ENCODE assay signal across 10 cellular contexts in the genomic region with DNA sequence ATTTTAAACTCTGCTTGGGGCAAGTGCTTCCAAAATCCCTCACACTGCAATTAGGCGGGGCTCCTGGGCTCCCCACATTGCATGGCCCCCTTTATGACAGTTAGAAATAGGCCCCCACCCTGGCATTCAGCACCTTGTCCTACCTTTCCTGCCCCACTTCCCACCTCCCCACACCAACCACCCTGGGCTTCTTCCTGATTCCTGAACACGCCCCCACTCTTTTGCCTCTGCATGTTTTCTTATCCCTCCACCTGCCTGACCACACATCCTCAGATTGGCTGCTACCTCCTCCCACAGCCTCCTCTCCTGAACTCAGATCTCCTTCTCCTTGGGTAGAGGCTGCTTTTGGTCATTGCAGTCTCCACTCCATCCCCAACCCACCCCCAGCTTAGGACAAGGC. TPM values are rescaled to one million over a fixed set of nuclear protein-coding genes. Genes with fewer than 3 reads are reported as not detected.
DNase-seq lines count a peak whose midpoint lies in the region; ATAC-seq, FAIRE-seq and TF ChIP-seq lines count a peak whose summit lies in the region.
"Had no signal": no experiment of that assay in that cellular context is flagged by ENCODE, and none has a peak within 500 bp of the region (broad histone marks: within the 10 kb centered on the region; RNA-seq: fewer than 3 reads in every experiment).

No MANE protein-coding gene starts in this region.

- no peak for TF ChIP-seq RAD21 in GM12878 (IDR thresholded peaks at IDR 0.05; ENCODE audit: insufficient read depth, low read depth, low read length)

- peak overlapping the region; percentile 87 for H3K4me2 ChIP-seq in GM12878 (ENCODE audit: control insufficient read depth, insufficient read depth)

- POLR2A ChIA-PET in GM12878 (lab: Charles Lee), result interaction anchor here (0.5 to 8.8 kb wide), 5 partner anchors 11 to 412 kb away, joined by 3 to 124 read pairs (median 5); a partner anchor contains a TSS

- peak overlapping the region; percentile 72; the same call in 1 of the 2 replicates for H3K9ac ChIP-seq in GM12878 (ENCODE audit: control insufficient read depth, insufficient read depth, low read length)
- H3K9ac ChIP-seq in muscle layer of colon (ENCODE audit: low read length), result no peak overlapping the region

- DNase-seq in left ventricle myocardium inferior, result no peak
- DNase-seq in Right ventricle myocardium superior, result no peak
- DNase-seq in GM12878 (ENCODE audit: low read depth, low spot score), result no peak
- DNase-seq in upper lobe of right lung, result no peak
- no peak for DNase-seq in HUDEP-2 (lab: John Stamatoyannopoulos, UW; ENCODE audit: unreplicated experiment in 76 of 76)
- DNase-seq: activated CD4-positive, alpha-beta T cell treated with anti-CD3 and anti-CD28 coated beads for 1 hour; cortex of kidney had no signal

- SMC1A ChIA-PET in GM12878 (lab: Charles Lee; ENCODE audit: uncharacterized antibody, unreplicated experiment), result interaction anchor here (1.3 to 5.7 kb wide), 3 partner anchors 10 to 53 kb away, joined by 3 to 53 read pairs (median 8); a partner anchor contains a TSS

- FAIRE-seq in GM12878 (lab: Jason Lieb, UNC), result no peak

- peaks cover 36% of the 10 kb centered on the region for H3K79me2 ChIP-seq in GM12878 (ENCODE audit: control insufficient read depth, insufficient read depth, low read length)

- CTCF ChIA-PET in GM12878 (lab: Yijun Ruan, JAX), result interaction anchor here (0.8 to 4.3 kb wide), 2 partner anchors 11 to 110 kb away, joined by 3 to 30 read pairs; a partner anchor contains a TSS

- no TSS peak for BruUV-seq in GM12878 (replicated peaks; lab: Mats Ljungman, UMichigan)

- intact Hi-C loops in left ventricle myocardium inferior (cut with micrococcal nuclease) (no loop called here), Right ventricle myocardium superior (cut with DNase I) (no loop called here), GM12878 (cut with micrococcal nuclease; ENCODE audit: unreplicated experiment) (loop anchor here (5.0 kb wide), 2 partner anchors 52 to 102 kb away; a partner anchor contains a TSS), upper lobe of right lung (cut with DNase I) (no loop called here)

- TF ChIP-seq EP300 in GM12878 (IDR thresholded peaks at IDR 0.05; ENCODE audit: borderline replicate concordance in 1 of 2, control insufficient read depth in 1 of 2, low read depth in 2 of 2, low read length in 2 of 2), result no peak

- H3K9me3 ChIP-seq in left ventricle myocardium inferior (replicated peaks), result no peaks in the 10 kb centered on the region
- no peaks in the 10 kb centered on the region for H3K9me3 ChIP-seq in GM12878 (replicated peaks; ENCODE audit: control insufficient read depth, insufficient read depth, low read length)
- H3K9me3 ChIP-seq in muscle layer of colon (ENCODE audit: low read length), result no peaks in the 10 kb centered on the region
- no peaks in the 10 kb centered on the region for H3K9me3 ChIP-seq in upper lobe of right lung

- no peak overlapping the region for H2AFZ ChIP-seq in GM12878 (ENCODE audit: control insufficient read depth, low read depth, low read length)

- 100% methylated on average over 2 of the region's 2 CpGs for WGBS in GM12878 (ENCODE audit: insufficient coverage, insufficient replicate concordance, low lambda C conversion rate, missing lambda C conversion rate)

- H3K27ac ChIP-seq in left ventricle myocardium inferior (replicated peaks) (peak overlapping the region; percentile 99), GM12878 (ENCODE audit: control insufficient read depth, insufficient read depth) (peak overlapping the region; percentile 84), muscle layer of colon (ENCODE audit: low read depth, low read length) (peak overlapping the region; percentile 95), upper lobe of right lung (no peak overlapping the region)

- H3K27me3 ChIP-seq in left ventricle myocardium inferior (ENCODE audit: low read depth) (no peaks in the 10 kb centered on the region), GM12878 (replicated peaks in 1 of 2; ENCODE audit: control insufficient read depth in 2 of 2, insufficient read depth in 2 of 2, low read length in 1 of 2) (no peaks in the 10 kb centered on the region), muscle layer of colon (ENCODE audit: control insufficient read depth in 1 of 2, insufficient read depth in 2 of 2, low read length in 2 of 2) (no peaks in the 10 kb centered on the region), upper lobe of right lung (no peaks in the 10 kb centered on the region)

- RAD21 ChIA-PET in GM12878 (lab: Charles Lee; ENCODE audit: unreplicated experiment), result interaction anchor here (2.4 to 4.3 kb wide), 2 partner anchors 11 to 104 kb away, joined by 7 to 41 read pairs; a partner anchor contains a TSS

- ATAC-seq in Right ventricle myocardium superior (ENCODE audit: poor library complexity) (no peak), GM12878 (no peak), upper lobe of right lung (no peak), HG03432 (IDR thresholded peaks at IDR 0.05; ENCODE audit: unreplicated experiment) (no peak), GM18870 (IDR thresholded peaks at IDR 0.05; ENCODE audit: unreplicated experiment) (no peak)

- H3K36me3 ChIP-seq in left ventricle myocardium inferior, result peaks cover 20% of the 10 kb centered on the region
- H3K36me3 ChIP-seq in GM12878 (ENCODE audit: control insufficient read depth in 2 of 2, insufficient read depth in 2 of 2, low read length in 1 of 2), result no peaks in the 10 kb centered on the region
- H3K36me3 ChIP-seq in muscle layer of colon (ENCODE audit: insufficient read depth, low read length), result peaks cover 9% of the 10 kb centered on the region
- peaks cover 1% of the 10 kb centered on the region for H3K36me3 ChIP-seq in upper lobe of right lung

- in situ Hi-C loops in GM12878 (cut with MboI), result no loop called here

- TF ChIP-seq CTCF in left ventricle myocardium inferior (IDR thresholded peaks at IDR 0.05; ENCODE audit: borderline replicate concordance) (no peak), GM12878 (IDR thresholded peaks at IDR 0.05 in 2 of 3, conservative IDR thresholded peaks at IDR 0.05 in 1 of 3; ENCODE audit: control insufficient read depth in 2 of 3, extremely low read depth in 1 of 3, insufficient read depth in 1 of 3, low read depth in 3 of 3, low read length in 3 of 3) (no peak), upper lobe of right lung (IDR thresholded peaks at IDR 0.05) (no peak)

- TF ChIP-seq POLR2A in GM12878 (IDR thresholded peaks at IDR 0.05; ENCODE audit: low read depth, low read length), result no peak

- H4K20me1 ChIP-seq in GM12878 (ENCODE audit: control insufficient read depth, insufficient read depth), result no peaks in the 10 kb centered on the region

- H3K4me1 ChIP-seq in left ventricle myocardium inferior (peaks cover 68% of the 10 kb centered on the region), GM12878 (ENCODE audit: control insufficient read depth, insufficient read depth, low read length) (peaks cover 48% of the 10 kb centered on the region), muscle layer of colon (ENCODE audit: insufficient read depth, low read length) (peaks cover 59% of the 10 kb centered on the region), upper lobe of right lung (peaks cover 52% of the 10 kb centered on the region)

- peak overlapping the region; percentile 93 for H3K4me3 ChIP-seq in left ventricle myocardium inferior
- peak overlapping the region; percentile 96 for H3K4me3 ChIP-seq in GM12878
- peak overlapping the region; percentile 86 to 93 for H3K4me3 ChIP-seq in muscle layer of colon (ENCODE audit: low read depth in 1 of 2, low read length in 2 of 2)
- peak overlapping the region; percentile 74 for H3K4me3 ChIP-seq in upper lobe of right lung

RNA-seq across cellular contexts. Expression of a gene that starts 1.5 kb away (rescaled TPM):
- total RNA-seq in left ventricle myocardium inferior, result 12.8 TPM
- 14.0 TPM for total RNA-seq in Right ventricle myocardium superior
- total RNA-seq in GM12878 (2013; cell fraction: nucleolus; rRNA removed), result 18.1 and 19.8 TPM in 2 replicates
- 10.3 and 11.1 TPM in 2 replicates for total RNA-seq in GM12878 (2014; rRNA removed)
- 8.4 and 8.6 TPM in 2 replicates for total RNA-seq in GM12878 (2014; rRNA removed; fragmentation: Illumina TruSeq; extraction: Trizol)
- total RNA-seq in GM12878 (2021), result 9.9 and 11.4 TPM in 2 replicates
- polyA plus RNA-seq in GM12878 (2011; ENCODE audit: low read depth), result 8.6 TPM
- 12.4 and 16.0 TPM in 2 replicates for polyA plus RNA-seq in GM12878 (2011; rRNA removed)
- polyA plus RNA-seq in GM12878 (2011; cell fraction: cytosol; rRNA removed), result 16.4 and 17.1 TPM in 2 replicates
- 19.9 and 24.1 TPM in 2 replicates for polyA plus RNA-seq in GM12878 (2011; cell fraction: nucleus; rRNA removed)
- 10.2 and 11.3 TPM in 2 replicates for polyA plus RNA-seq in GM12878 (2012)
- polyA plus RNA-seq in GM12878 (2014; fragmentation: Illumina TruSeq; extraction: Trizol), result 10.3 and 12.8 TPM in 2 replicates
- 1 to 10 TPM; 1.0 to 4.1 TPM for polyA plus RNA-seq in GM12878 (2014; fragmentation: Nextera tagmentation; extraction: Ambion mirVana)
- polyA plus RNA-seq in GM12878 (2014; rRNA removed), result 9.8 and 10.7 TPM in 2 replicates
- 1 to 10 TPM; 5.6 to 5.9 TPM for polyA plus RNA-seq in GM12878 (2016; fragmentation: Nextera tagmentation; extraction: Ambion mirVana)
- 14.6 and 18.1 TPM in 2 replicates for polyA minus RNA-seq in GM12878 (2011; rRNA and poly(A)+ RNA removed)
- 2.7 and 4.0 TPM in 2 replicates for polyA minus RNA-seq in GM12878 (2011; cell fraction: cytosol; rRNA and poly(A)+ RNA removed)
- 12.7 and 18.1 TPM in 2 replicates for polyA minus RNA-seq in GM12878 (2011; cell fraction: nucleus; rRNA and poly(A)+ RNA removed)
- total RNA-seq in upper lobe of right lung, result 24.6 TPM

RNA-seq across cellular contexts. Expression of a gene that starts 11.0 kb away (rescaled TPM):
- total RNA-seq in left ventricle myocardium inferior (43.5 TPM), Right ventricle myocardium superior (37.7 TPM), GM12878 (2014; rRNA removed) (19.1 and 20.0 TPM in 2 replicates), GM12878 (2014; rRNA removed; fragmentation: Illumina TruSeq; extraction: Trizol) (19.2 and 21.2 TPM in 2 replicates), GM12878 (2021) (22.1 and 29.1 TPM in 2 replicates), upper lobe of right lung (61.1 TPM)
- total RNA-seq in GM12878 (2013; cell fraction: nucleolus; rRNA removed), result 46.3 and 51.4 TPM in 2 replicates
- 30.5 TPM for polyA plus RNA-seq in GM12878 (2011; ENCODE audit: low read depth)
- polyA plus RNA-seq in GM12878 (2011; rRNA removed) (27.8 and 34.6 TPM in 2 replicates), GM12878 (2014; fragmentation: Illumina TruSeq; extraction: Trizol) (26.3 and 34.6 TPM in 2 replicates), GM12878 (2014; fragmentation: Nextera tagmentation; extraction: Ambion mirVana) (10 to 100 TPM; 13.7 to 17.0 TPM), GM12878 (2014; rRNA removed) (29.9 and 30.2 TPM in 2 replicates), GM12878 (2016; fragmentation: Nextera tagmentation; extraction: Ambion mirVana) (10 to 100 TPM; 26.8 to 29.7 TPM)
- polyA plus RNA-seq in GM12878 (2011; cell fraction: cytosol; rRNA removed), result 27.9 and 31.4 TPM in 2 replicates
- polyA plus RNA-seq in GM12878 (2011; cell fraction: nucleus; rRNA removed), result 72.1 and 77.2 TPM in 2 replicates
- 19.6 and 25.7 TPM in 2 replicates for polyA plus RNA-seq in GM12878 (2012)
- 25.4 and 27.3 TPM in 2 replicates for polyA minus RNA-seq in GM12878 (2011; rRNA and poly(A)+ RNA removed)
- 5.7 and 10.1 TPM in 2 replicates for polyA minus RNA-seq in GM12878 (2011; cell fraction: cytosol; rRNA and poly(A)+ RNA removed)
- polyA minus RNA-seq in GM12878 (2011; cell fraction: nucleus; rRNA and poly(A)+ RNA removed), result 14.7 and 28.6 TPM in 2 replicates

RNA-seq across cellular contexts. Expression of a gene that starts 53.1 kb away (rescaled TPM):
- total RNA-seq in left ventricle myocardium inferior (235 TPM), Right ventricle myocardium superior (198 TPM), GM12878 (2014; rRNA removed) (42.8 and 49.5 TPM in 2 replicates), GM12878 (2014; rRNA removed; fragmentation: Illumina TruSeq; extraction: Trizol) (40.1 and 41.3 TPM in 2 replicates), GM12878 (2021) (39.6 and 40.2 TPM in 2 replicates), upper lobe of right lung (32.2 TPM)
- 31.8 and 37.1 TPM in 2 replicates for total RNA-seq in GM12878 (2013; cell fraction: nucleolus; rRNA removed)
- polyA plus RNA-seq in GM12878 (2011; ENCODE audit: low read depth), result 49.3 TPM
- polyA plus RNA-seq in GM12878 (2011; rRNA removed) (93.5 and 123 TPM in 2 replicates), GM12878 (2014; fragmentation: Illumina TruSeq; extraction: Trizol) (61.1 and 67.6 TPM in 2 replicates), GM12878 (2014; fragmentation: Nextera tagmentation; extraction: Ambion mirVana) (10 to 100 TPM; 15.2 to 32.6 TPM), GM12878 (2014; rRNA removed) (42.3 and 54.0 TPM in 2 replicates), GM12878 (2016; fragmentation: Nextera tagmentation; extraction: Ambion mirVana) (10 to 100 TPM; 64.2 to 74.6 TPM)
- polyA plus RNA-seq in GM12878 (2011; cell fraction: cytosol; rRNA removed), result 69.3 and 105 TPM in 2 replicates
- 35.8 and 37.9 TPM in 2 replicates for polyA plus RNA-seq in GM12878 (2011; cell fraction: nucleus; rRNA removed)
- polyA plus RNA-seq in GM12878 (2012), result 35.3 and 44.8 TPM in 2 replicates
- polyA minus RNA-seq in GM12878 (2011; rRNA and poly(A)+ RNA removed), result 49.3 and 62.9 TPM in 2 replicates
- 17.8 and 19.5 TPM in 2 replicates for polyA minus RNA-seq in GM12878 (2011; cell fraction: cytosol; rRNA and poly(A)+ RNA removed)
- 13.5 and 17.1 TPM in 2 replicates for polyA minus RNA-seq in GM12878 (2011; cell fraction: nucleus; rRNA and poly(A)+ RNA removed)

RNA-seq across cellular contexts. Expression of a gene that starts 56.6 kb away (rescaled TPM):
- total RNA-seq in left ventricle myocardium inferior (0.22 TPM), Right ventricle myocardium superior (not detected), GM12878 (2014; rRNA removed) (not detected in 2 replicates), GM12878 (2014; rRNA removed; fragmentation: Illumina TruSeq; extraction: Trizol) (not detected in 2 replicates), GM12878 (2021) (not detected in 2 replicates), upper lobe of right lung (not detected)
- total RNA-seq in GM12878 (2013; cell fraction: nucleolus; rRNA removed), result not detected in 2 replicates
- polyA plus RNA-seq in GM12878 (2011; ENCODE audit: low read depth), result not detected
- polyA plus RNA-seq in GM12878 (2011; rRNA removed) (0.07 TPM in 1 of 2 replicates, not detected in the other), GM12878 (2014; fragmentation: Illumina TruSeq; extraction: Trizol) (not detected in 2 replicates), GM12878 (2014; fragmentation: Nextera tagmentation; extraction: Ambion mirVana) (not detected), GM12878 (2014; rRNA removed) (not detected in 2 replicates), GM12878 (2016; fragmentation: Nextera tagmentation; extraction: Ambion mirVana) (under 1 TPM; 0.15 to 0.32 TPM)
- not detected in 2 replicates for polyA plus RNA-seq in GM12878 (2011; cell fraction: cytosol; rRNA removed)
- 0.15 TPM in 1 of 2 replicates, not detected in the other for polyA plus RNA-seq in GM12878 (2011; cell fraction: nucleus; rRNA removed)
- 0.32 TPM in 1 of 2 replicates, not detected in the other for polyA plus RNA-seq in GM12878 (2012)
- 0.21 TPM in 1 of 2 replicates, not detected in the other for polyA minus RNA-seq in GM12878 (2011; rRNA and poly(A)+ RNA removed)
- not detected in 2 replicates for polyA minus RNA-seq in GM12878 (2011; cell fraction: cytosol; rRNA and poly(A)+ RNA removed)
- not detected in 2 replicates for polyA minus RNA-seq in GM12878 (2011; cell fraction: nucleus; rRNA and poly(A)+ RNA removed)
